8 cellular contexts compared by ENCODE assay signal in genomic region chr15:25670025-25670554, GRCh38.
DNase-seq lines count a peak whose midpoint lies in the region; ATAC-seq and TF ChIP-seq lines count a peak whose summit lies in the region.

No MANE protein-coding gene starts in this region.

- TF ChIP-seq CTCF in retinal pigment epithelial cell (conservative IDR thresholded peaks at IDR 0.05; ENCODE audit: low read depth, low read length), result no peak
- no peak for TF ChIP-seq CTCF in PC-9 (conservative IDR thresholded peaks at IDR 0.05)

- no peaks in the 10 kb centered on the region for H3K9me2 ChIP-seq in PC-9 (ENCODE audit: insufficient read depth)

- H3K27ac ChIP-seq in PC-9, result no peak overlapping the region

- H3K4me1 ChIP-seq in HAP-1 (peaks cover 26% of the 10 kb centered on the region), PC-9 (replicated peaks; ENCODE audit: insufficient read depth) (no peaks in the 10 kb centered on the region)

- no peak for ATAC-seq in HG02885 (IDR thresholded peaks at IDR 0.05; ENCODE audit: poor library complexity, unreplicated experiment)

- in situ Hi-C loops in HAP-1 (cut with MboI; ENCODE audit: low sequenced_read_pairs), result no loop called here

- H3K79me2 ChIP-seq in PC-9 (ENCODE audit: low read depth), result no peaks in the 10 kb centered on the region

- H3K9me3 ChIP-seq in HAP-1, result no peaks in the 10 kb centered on the region
- H3K9me3 ChIP-seq in PC-9 (ENCODE audit: insufficient read depth, low read depth), result no peaks in the 10 kb centered on the region

- POLR2A ChIA-PET in PC-9 (lab: Charles Lee; ENCODE audit: unreplicated experiment), result no interaction called here
- POLR2A ChIA-PET in activated CD4-positive, alpha-beta memory T cell treated with anti-CD3 and anti-CD28 coated beads for 36 hours (lab: Charles Lee), result no interaction called here

- no peaks in the 10 kb centered on the region for H3F3A ChIP-seq in PC-9 (ENCODE audit: insufficient read depth, low read depth)

- no peak overlapping the region for H3K4me3 ChIP-seq in HAP-1
- peak overlapping the region; percentile 28 for H3K4me3 ChIP-seq in retinal pigment epithelial cell (ENCODE audit: low read length)
- no peak overlapping the region for H3K4me3 ChIP-seq in PC-9

- BruUV-seq in PC-9 (replicated peaks; lab: Mats Ljungman, UMichigan), result no TSS peak

- H3K36me3 Mint-ChIP-seq in activated CD4-positive, alpha-beta memory T cell treated with anti-CD3 and anti-CD28 coated beads for 36 hours, result no peaks in the 10 kb centered on the region

- H3K4me3 Mint-ChIP-seq in activated CD4-positive, alpha-beta memory T cell treated with anti-CD3 and anti-CD28 coated beads for 36 hours, result no peak overlapping the region

- H3K36me3 ChIP-seq in HAP-1 (replicated peaks) (no peaks in the 10 kb centered on the region), PC-9 (ENCODE audit: low read depth) (no peaks in the 10 kb centered on the region)

- H3K4me1 Mint-ChIP-seq in activated CD4-positive, alpha-beta memory T cell treated with anti-CD3 and anti-CD28 coated beads for 36 hours (ENCODE audit: low read depth), result no peaks in the 10 kb centered on the region

- CTCF ChIA-PET in PC-9 (lab: Charles Lee), result no interaction called here
- CTCF ChIA-PET in activated CD4-positive, alpha-beta memory T cell treated with anti-CD3 and anti-CD28 coated beads for 36 hours (lab: Charles Lee), result no interaction called here

- H3K4me2 ChIP-seq in PC-9, result no peak overlapping the region

- intact Hi-C loops in PC-9 (cut with micrococcal nuclease; ENCODE audit: unreplicated experiment), result no loop called here
- intact Hi-C loops in activated CD4-positive, alpha-beta memory T cell treated with anti-CD3 and anti-CD28 coated beads for 36 hours (cut with micrococcal nuclease), result no loop called here

- no peak overlapping the region for H3K27ac Mint-ChIP-seq in activated CD4-positive, alpha-beta memory T cell treated with anti-CD3 and anti-CD28 coated beads for 36 hours

- H4K20me1 ChIP-seq in PC-9 (ENCODE audit: insufficient read depth), result no peaks in the 10 kb centered on the region

- no peak overlapping the region for H2AFZ ChIP-seq in PC-9

- no peaks in the 10 kb centered on the region for H3K9me3 Mint-ChIP-seq in activated CD4-positive, alpha-beta memory T cell treated with anti-CD3 and anti-CD28 coated beads for 36 hours

- H3K27me3 ChIP-seq in HAP-1 (ENCODE audit: low read depth) (no peaks in the 10 kb centered on the region), PC-9 (ENCODE audit: insufficient read depth, low read depth) (peaks cover 54% of the 10 kb centered on the region)

- DNase-seq in HAP-1 (ENCODE audit: low spot score in 2 of 2) (peak; percentile 72 to 84), amygdala (lab: John Stamatoyannopoulos, UW) (peak in 50 of 56 donors; percentile 8 to 86 (median 54)), hepatic stellate cell (ENCODE audit: low spot score) (peak; percentile 84), retinal pigment epithelial cell (ENCODE audit: low read depth) (peak; percentile 42), NCI-H526 treated with DMSO at 0.1 percent for 48 hours (lab: John Stamatoyannopoulos, UW) (no peak), PC-9 (no peak)
- DNase-seq in activated CD4-positive, alpha-beta memory T cell treated with anti-CD3 and anti-CD28 coated beads for 36 hours, result no peak

- H3K27me3 Mint-ChIP-seq in activated CD4-positive, alpha-beta memory T cell treated with anti-CD3 and anti-CD28 coated beads for 36 hours, result peaks cover 31% of the 10 kb centered on the region

Comparison
In these comparisons a context has a peak if more than half of its experiments do, and no peak if none do; other contexts are left out.
1. DNase-seq: peak in HAP-1 (2 of 2), amygdala (50 of 56), hepatic stellate cell (single experiment) and retinal pigment epithelial cell (single experiment); none in NCI-H526 treated with DMSO at 0.1 percent for 48 hours (single experiment), PC-9 (0 of 2) and activated CD4-positive, alpha-beta memory T cell treated with anti-CD3 and anti-CD28 coated beads for 36 hours (single experiment).